In the genomic region with DNA sequence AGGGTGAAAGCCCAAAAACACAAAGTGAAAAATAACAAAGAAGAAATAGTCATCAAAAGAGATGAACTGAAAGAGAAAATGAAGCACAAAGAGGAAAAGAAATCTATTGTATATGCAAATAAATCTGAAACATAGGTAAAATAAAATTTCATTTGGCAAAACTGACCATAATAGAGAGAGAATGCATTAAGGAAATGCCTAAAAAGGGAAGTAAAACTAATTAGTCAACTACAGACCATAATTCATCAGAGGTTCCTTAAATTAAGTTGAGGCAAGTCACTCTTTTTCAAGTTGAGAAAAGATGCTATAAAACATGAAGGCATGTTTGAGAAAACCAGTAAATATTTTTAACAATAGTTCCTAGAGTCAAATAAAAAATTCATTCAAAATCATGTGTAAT, we compare ENCODE assay signal across 11 cellular contexts.
A peak's percentile ranks its signal among the peaks of the same experiment; 100 is the strongest.
DNase-seq lines count a peak whose midpoint lies in the region; ATAC-seq and TF ChIP-seq lines count a peak whose summit lies in the region.
"Had no signal": no experiment of that assay in that cellular context is flagged by ENCODE, and none has a peak within 500 bp of the region (broad histone marks: within the 10 kb centered on the region; RNA-seq: fewer than 3 reads in every experiment).

No MANE protein-coding gene starts in this region.

- ATAC-seq in GM19351 (IDR thresholded peaks at IDR 0.05; ENCODE audit: unreplicated experiment) (peak; percentile 71), HG02798 (IDR thresholded peaks at IDR 0.05; ENCODE audit: poor library complexity, unreplicated experiment) (peak; percentile 53), WTC11 (no peak)
- peak; percentile 55 for ATAC-seq in stimulated activated memory B cell treated with anti-CD40 and anti-IgM and Interleukin-4, amounts not matched to agents 10 μg/mL and 1 μg/mL and 100 μg/mL, for 72 hours
- ATAC-seq: activated CD8-positive, alpha-beta T cell treated with anti-CD3 and anti-CD28 coated beads for 36 hours had no signal

- H3K27ac Mint-ChIP-seq in stimulated activated memory B cell treated with anti-CD40 and anti-IgM and Interleukin-4, amounts not matched to agents 10 μg/mL and 1 μg/mL and 100 μg/mL, for 72 hours, result no peak overlapping the region
- no peak overlapping the region for H3K27ac Mint-ChIP-seq in chondrocyte (ENCODE audit: unreplicated experiment)
- H3K27ac Mint-ChIP-seq in WTC11, result no peak overlapping the region
- H3K27ac Mint-ChIP-seq: activated CD8-positive, alpha-beta T cell treated with anti-CD3 and anti-CD28 coated beads for 36 hours; activated naive CD4-positive, alpha-beta T cell treated with anti-CD3 and anti-CD28 coated beads, Interleukin-2, amount 50 U/mL, for 24 hours had no signal

- TF ChIP-seq CTCF in chondrocyte (IDR thresholded peaks at IDR 0.05) (no peak), WTC11 (IDR thresholded peaks at IDR 0.05) (no peak)

- no peaks in the 10 kb centered on the region for H3K27me3 Mint-ChIP-seq in stimulated activated memory B cell treated with anti-CD40 and anti-IgM and Interleukin-4, amounts not matched to agents 10 μg/mL and 1 μg/mL and 100 μg/mL, for 72 hours
- H3K27me3 Mint-ChIP-seq in chondrocyte (ENCODE audit: low read depth) (no peaks in the 10 kb centered on the region), WTC11 (ENCODE audit: low read depth) (no peaks in the 10 kb centered on the region)
- H3K27me3 Mint-ChIP-seq: activated CD8-positive, alpha-beta T cell treated with anti-CD3 and anti-CD28 coated beads for 36 hours; activated naive CD4-positive, alpha-beta T cell treated with anti-CD3 and anti-CD28 coated beads, Interleukin-2, amount 50 U/mL, for 24 hours had no signal

- CTCF ChIA-PET in WTC11 (lab: Charles Lee), result no interaction called here

- no peak overlapping the region for H3K4me3 Mint-ChIP-seq in stimulated activated memory B cell treated with anti-CD40 and anti-IgM and Interleukin-4, amounts not matched to agents 10 μg/mL and 1 μg/mL and 100 μg/mL, for 72 hours
- H3K4me3 Mint-ChIP-seq in chondrocyte (ENCODE audit: unreplicated experiment), result no peak overlapping the region
- no peak overlapping the region for H3K4me3 Mint-ChIP-seq in WTC11
- H3K4me3 Mint-ChIP-seq: activated CD8-positive, alpha-beta T cell treated with anti-CD3 and anti-CD28 coated beads for 36 hours; activated naive CD4-positive, alpha-beta T cell treated with anti-CD3 and anti-CD28 coated beads, Interleukin-2, amount 50 U/mL, for 24 hours had no signal

- H3K9me3 Mint-ChIP-seq in stimulated activated memory B cell treated with anti-CD40 and anti-IgM and Interleukin-4, amounts not matched to agents 10 μg/mL and 1 μg/mL and 100 μg/mL, for 72 hours, result no peaks in the 10 kb centered on the region
- H3K9me3 Mint-ChIP-seq in chondrocyte (ENCODE audit: low read depth) (no peaks in the 10 kb centered on the region), WTC11 (peaks cover 6% of the 10 kb centered on the region)

- peaks cover 7% of the 10 kb centered on the region for H3K36me3 Mint-ChIP-seq in stimulated activated memory B cell treated with anti-CD40 and anti-IgM and Interleukin-4, amounts not matched to agents 10 μg/mL and 1 μg/mL and 100 μg/mL, for 72 hours
- H3K36me3 Mint-ChIP-seq in chondrocyte (ENCODE audit: low read depth) (no peaks in the 10 kb centered on the region), WTC11 (0 out of 2 replicates have a peak, but pooled peaks cover 4% of the 10 kb centered on the region)

- POLR2A ChIA-PET in WTC11 (lab: Charles Lee), result no interaction called here

- in situ Hi-C loops in KBM-7 (cut with MboI; ENCODE audit: low pct_unique_long_range_greater_than_20kb, low sequenced_read_pairs), result no loop called here

- DNase-seq in KBM-7, result peak; percentile 49
- no peak for DNase-seq in chondrocyte (ENCODE audit: low spot score)
- no peak for DNase-seq in islet precursor cell
- DNase-seq in WTC11 (ENCODE audit: low spot score), result no peak
- DNase-seq: activated CD8-positive, alpha-beta T cell treated with anti-CD3 and anti-CD28 coated beads for 36 hours; NCI-H510A; uterus had no signal

- peaks cover 29% of the 10 kb centered on the region for H3K4me1 Mint-ChIP-seq in stimulated activated memory B cell treated with anti-CD40 and anti-IgM and Interleukin-4, amounts not matched to agents 10 μg/mL and 1 μg/mL and 100 μg/mL, for 72 hours
- H3K4me1 Mint-ChIP-seq in chondrocyte (ENCODE audit: low read depth), result no peaks in the 10 kb centered on the region
- H3K4me1 Mint-ChIP-seq in WTC11, result peaks cover 11% of the 10 kb centered on the region

TF ChIP-seq in WTC11, 78 proteins besides CTCF, POLR2A, EP300 and RAD21:
- no peak for TF ChIP-seq ZNF263 (CRISPR knock-in tag; IDR thresholded peaks at IDR 0.05; ENCODE audit: low read depth)
- TF ChIP-seq, protein P1, sequence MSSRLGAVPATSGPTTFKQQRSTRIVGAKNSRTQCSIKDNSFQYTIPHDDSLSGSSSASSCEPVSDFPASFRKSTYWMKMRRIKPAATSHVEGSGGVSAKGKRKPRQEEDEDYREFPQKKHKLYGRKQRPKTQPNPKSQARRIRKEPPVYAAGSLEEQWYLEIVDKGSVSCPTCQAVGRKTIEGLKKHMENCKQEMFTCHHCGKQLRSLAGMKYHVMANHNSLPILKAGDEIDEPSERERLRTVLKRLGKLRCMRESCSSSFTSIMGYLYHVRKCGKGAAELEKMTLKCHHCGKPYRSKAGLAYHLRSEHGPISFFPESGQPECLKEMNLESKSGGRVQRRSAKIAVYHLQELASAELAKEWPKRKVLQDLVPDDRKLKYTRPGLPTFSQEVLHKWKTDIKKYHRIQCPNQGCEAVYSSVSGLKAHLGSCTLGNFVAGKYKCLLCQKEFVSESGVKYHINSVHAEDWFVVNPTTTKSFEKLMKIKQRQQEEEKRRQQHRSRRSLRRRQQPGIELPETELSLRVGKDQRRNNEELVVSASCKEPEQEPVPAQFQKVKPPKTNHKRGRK (CRISPR knock-in tag; IDR thresholded peaks at IDR 0.05; ENCODE audit: borderline replicate concordance), result no peak
- TF ChIP-seq, protein P2, sequence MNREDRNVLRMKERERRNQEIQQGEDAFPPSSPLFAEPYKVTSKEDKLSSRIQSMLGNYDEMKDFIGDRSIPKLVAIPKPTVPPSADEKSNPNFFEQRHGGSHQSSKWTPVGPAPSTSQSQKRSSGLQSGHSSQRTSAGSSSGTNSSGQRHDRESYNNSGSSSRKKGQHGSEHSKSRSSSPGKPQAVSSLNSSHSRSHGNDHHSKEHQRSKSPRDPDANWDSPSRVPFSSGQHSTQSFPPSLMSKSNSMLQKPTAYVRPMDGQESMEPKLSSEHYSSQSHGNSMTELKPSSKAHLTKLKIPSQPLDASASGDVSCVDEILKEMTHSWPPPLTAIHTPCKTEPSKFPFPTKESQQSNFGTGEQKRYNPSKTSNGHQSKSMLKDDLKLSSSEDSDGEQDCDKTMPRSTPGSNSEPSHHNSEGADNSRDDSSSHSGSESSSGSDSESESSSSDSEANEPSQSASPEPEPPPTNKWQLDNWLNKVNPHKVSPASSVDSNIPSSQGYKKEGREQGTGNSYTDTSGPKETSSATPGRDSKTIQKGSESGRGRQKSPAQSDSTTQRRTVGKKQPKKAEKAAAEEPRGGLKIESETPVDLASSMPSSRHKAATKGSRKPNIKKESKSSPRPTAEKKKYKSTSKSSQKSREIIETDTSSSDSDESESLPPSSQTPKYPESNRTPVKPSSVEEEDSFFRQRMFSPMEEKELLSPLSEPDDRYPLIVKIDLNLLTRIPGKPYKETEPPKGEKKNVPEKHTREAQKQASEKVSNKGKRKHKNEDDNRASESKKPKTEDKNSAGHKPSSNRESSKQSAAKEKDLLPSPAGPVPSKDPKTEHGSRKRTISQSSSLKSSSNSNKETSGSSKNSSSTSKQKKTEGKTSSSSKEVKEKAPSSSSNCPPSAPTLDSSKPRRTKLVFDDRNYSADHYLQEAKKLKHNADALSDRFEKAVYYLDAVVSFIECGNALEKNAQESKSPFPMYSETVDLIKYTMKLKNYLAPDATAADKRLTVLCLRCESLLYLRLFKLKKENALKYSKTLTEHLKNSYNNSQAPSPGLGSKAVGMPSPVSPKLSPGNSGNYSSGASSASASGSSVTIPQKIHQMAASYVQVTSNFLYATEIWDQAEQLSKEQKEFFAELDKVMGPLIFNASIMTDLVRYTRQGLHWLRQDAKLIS (CRISPR knock-in tag; IDR thresholded peaks at IDR 0.05; ENCODE audit: borderline replicate concordance), result no peak
- TF ChIP-seq ESRRA (CRISPR knock-in tag; IDR thresholded peaks at IDR 0.05; ENCODE audit: borderline replicate concordance), result no peak
- TF ChIP-seq ZNF671 (CRISPR knock-in tag; IDR thresholded peaks at IDR 0.05), result no peak
- TF ChIP-seq, protein P3, sequence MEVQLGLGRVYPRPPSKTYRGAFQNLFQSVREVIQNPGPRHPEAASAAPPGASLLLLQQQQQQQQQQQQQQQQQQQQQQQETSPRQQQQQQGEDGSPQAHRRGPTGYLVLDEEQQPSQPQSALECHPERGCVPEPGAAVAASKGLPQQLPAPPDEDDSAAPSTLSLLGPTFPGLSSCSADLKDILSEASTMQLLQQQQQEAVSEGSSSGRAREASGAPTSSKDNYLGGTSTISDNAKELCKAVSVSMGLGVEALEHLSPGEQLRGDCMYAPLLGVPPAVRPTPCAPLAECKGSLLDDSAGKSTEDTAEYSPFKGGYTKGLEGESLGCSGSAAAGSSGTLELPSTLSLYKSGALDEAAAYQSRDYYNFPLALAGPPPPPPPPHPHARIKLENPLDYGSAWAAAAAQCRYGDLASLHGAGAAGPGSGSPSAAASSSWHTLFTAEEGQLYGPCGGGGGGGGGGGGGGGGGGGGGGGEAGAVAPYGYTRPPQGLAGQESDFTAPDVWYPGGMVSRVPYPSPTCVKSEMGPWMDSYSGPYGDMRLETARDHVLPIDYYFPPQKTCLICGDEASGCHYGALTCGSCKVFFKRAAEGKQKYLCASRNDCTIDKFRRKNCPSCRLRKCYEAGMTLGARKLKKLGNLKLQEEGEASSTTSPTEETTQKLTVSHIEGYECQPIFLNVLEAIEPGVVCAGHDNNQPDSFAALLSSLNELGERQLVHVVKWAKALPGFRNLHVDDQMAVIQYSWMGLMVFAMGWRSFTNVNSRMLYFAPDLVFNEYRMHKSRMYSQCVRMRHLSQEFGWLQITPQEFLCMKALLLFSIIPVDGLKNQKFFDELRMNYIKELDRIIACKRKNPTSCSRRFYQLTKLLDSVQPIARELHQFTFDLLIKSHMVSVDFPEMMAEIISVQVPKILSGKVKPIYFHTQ (CRISPR knock-in tag; IDR thresholded peaks at IDR 0.05), result no peak
- TF ChIP-seq, protein P4, sequence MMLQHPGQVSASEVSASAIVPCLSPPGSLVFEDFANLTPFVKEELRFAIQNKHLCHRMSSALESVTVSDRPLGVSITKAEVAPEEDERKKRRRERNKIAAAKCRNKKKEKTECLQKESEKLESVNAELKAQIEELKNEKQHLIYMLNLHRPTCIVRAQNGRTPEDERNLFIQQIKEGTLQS (CRISPR knock-in tag; conservative IDR thresholded peaks at IDR 0.05), result no peak
- no peak for TF ChIP-seq ZNF317 (CRISPR knock-in tag; IDR thresholded peaks at IDR 0.05; ENCODE audit: borderline replicate concordance, low read depth)
- TF ChIP-seq NR3C1 (CRISPR knock-in tag; conservative IDR thresholded peaks at IDR 0.05; ENCODE audit: low read depth), result no peak
- no peak for TF ChIP-seq FOXP1 (CRISPR knock-in tag; IDR thresholded peaks at IDR 0.05; ENCODE audit: borderline replicate concordance)
